Comparison of ENCODE assay signal across 16 cellular contexts in the genomic region with DNA sequence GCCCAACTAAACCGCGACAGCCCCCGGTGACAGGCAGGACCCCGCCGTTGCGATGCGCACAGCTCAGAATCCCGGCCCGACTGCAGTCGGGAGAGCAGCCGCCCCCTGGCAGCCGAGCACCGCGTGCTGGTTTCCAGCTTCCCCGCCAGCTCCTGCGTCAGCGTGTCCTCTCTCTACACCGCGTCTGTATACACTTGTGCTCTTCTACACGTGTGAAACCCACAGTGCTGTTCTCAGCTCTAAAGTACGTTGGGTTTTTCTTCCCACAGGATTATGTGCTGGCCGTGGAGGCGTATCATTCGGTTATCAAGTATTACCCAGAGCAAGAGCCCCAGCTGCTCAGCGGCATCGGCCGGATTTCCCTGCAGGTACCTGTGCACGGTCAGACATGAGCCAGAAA. TPM values are rescaled to one million over a fixed set of nuclear protein-coding genes. Genes with fewer than 3 reads are reported as not detected.
DNase-seq lines count a peak whose midpoint lies in the region; TF ChIP-seq lines count a peak whose summit lies in the region.
"Had no signal": no experiment of that assay in that cellular context is flagged by ENCODE, and none has a peak within 500 bp of the region (broad histone marks: within the 10 kb centered on the region; RNA-seq: fewer than 3 reads in every experiment).

No MANE protein-coding gene starts in this region.

- no peaks in the 10 kb centered on the region for H3K9me3 ChIP-seq in mesodermal cell (ENCODE audit: control insufficient read depth, low read length)
- H3K9me3 ChIP-seq in transverse colon = no peaks in the 10 kb centered on the region
- H3K9me3 ChIP-seq: BLaER1, upper lobe of left lung had no signal

- no peak for TF ChIP-seq POLR2A in transverse colon (IDR thresholded peaks at IDR 0.05)

- peak; percentile 14 for DNase-seq in activated naive CD4-positive, alpha-beta T cell treated with anti-CD3 and anti-CD28 coated beads, Interleukin-2, amount 10 ng/mL, durations not matched to agents 7 days and 5 days
- no peak for DNase-seq in activated naive CD4-positive, alpha-beta T cell treated with anti-CD3 and anti-CD28 coated beads for 36 hours
- no peak for DNase-seq in coronary artery (ENCODE audit: low spot score)
- peak; percentile 5 for DNase-seq in transverse colon
- no peak for DNase-seq in iPS-NIHi11 (ENCODE audit: low spot score)
- DNase-seq in NCI-H1694 (lab: John Stamatoyannopoulos, UW) = no peak
- no peak for DNase-seq in amygdala (lab: John Stamatoyannopoulos, UW)
- DNase-seq: activated T-cell treated with anti-CD3 and anti-CD28 coated beads, Interleukin-2, amount 50 U/mL, for 48 hours; NCI-H1417 treated with DMSO at 0.1 percent for 48 hours; NCI-H774; nucleus accumbens had no signal

- H3K36me3 Mint-ChIP-seq in activated naive CD4-positive, alpha-beta T cell treated with anti-CD3 and anti-CD28 coated beads, Interleukin-2, amount 10 ng/mL, durations not matched to agents 7 days and 5 days = peaks cover 13% of the 10 kb centered on the region
- H3K36me3 Mint-ChIP-seq in activated naive CD4-positive, alpha-beta T cell treated with anti-CD3 and anti-CD28 coated beads for 36 hours (ENCODE audit: low read depth) = peaks cover 16% of the 10 kb centered on the region

- H3K27me3 Mint-ChIP-seq in activated naive CD4-positive, alpha-beta T cell treated with anti-CD3 and anti-CD28 coated beads, Interleukin-2, amount 10 ng/mL, durations not matched to agents 7 days and 5 days = no peaks in the 10 kb centered on the region
- no peaks in the 10 kb centered on the region for H3K27me3 Mint-ChIP-seq in activated naive CD4-positive, alpha-beta T cell treated with anti-CD3 and anti-CD28 coated beads for 36 hours (ENCODE audit: low read depth)
- H3K27me3 Mint-ChIP-seq: activated naive CD8-positive, alpha-beta T cell; stimulated activated naive CD8-positive, alpha-beta T cell treated with anti-CD3 and anti-CD28 coated beads, Interleukin-15, Interleukin-2, amounts not matched to agents 100 ng/mL and 50 ng/mL, for 24 hours had no signal

- H3K4me1 Mint-ChIP-seq in activated naive CD4-positive, alpha-beta T cell treated with anti-CD3 and anti-CD28 coated beads, Interleukin-2, amount 10 ng/mL, durations not matched to agents 7 days and 5 days = peaks cover 11% of the 10 kb centered on the region
- H3K4me1 Mint-ChIP-seq in activated naive CD4-positive, alpha-beta T cell treated with anti-CD3 and anti-CD28 coated beads for 36 hours (ENCODE audit: low read depth) = peaks cover 13% of the 10 kb centered on the region

- TF ChIP-seq EP300 in transverse colon (IDR thresholded peaks at IDR 0.05; ENCODE audit: low read depth) = no peak

- peak overlapping the region; percentile 76 to 89 for H3K27ac ChIP-seq in coronary artery
- peak overlapping the region; percentile 68 for H3K27ac ChIP-seq in mesodermal cell (ENCODE audit: low read depth, low read length, severe bottlenecking)
- H3K27ac ChIP-seq in transverse colon = no peak overlapping the region
- H3K27ac ChIP-seq: BLaER1 had no signal

- H3K4me1 ChIP-seq in mesodermal cell (ENCODE audit: control insufficient read depth, insufficient read depth, low read length, poor library complexity, severe bottlenecking) (peaks cover 27% of the 10 kb centered on the region), transverse colon (peaks cover 0 to 4% (median 2%) of the 10 kb centered on the region in 4 donors)

- WGBS in mesodermal cell (ENCODE audit: insufficient coverage in 2 of 2), 2 experiments = 93 to 95% methylated on average over 20 to 24 of the region's 28 CpGs
- WGBS in transverse colon (ENCODE audit: low coverage in 1 of 2), 2 donors = 93 to 100% methylated on average over 4 to 28 of the region's 28 CpGs

- no peak overlapping the region for H3K27ac Mint-ChIP-seq in activated naive CD4-positive, alpha-beta T cell treated with anti-CD3 and anti-CD28 coated beads, Interleukin-2, amount 10 ng/mL, durations not matched to agents 7 days and 5 days
- no peak overlapping the region for H3K27ac Mint-ChIP-seq in activated naive CD4-positive, alpha-beta T cell treated with anti-CD3 and anti-CD28 coated beads for 36 hours
- H3K27ac Mint-ChIP-seq: activated naive CD8-positive, alpha-beta T cell; stimulated activated naive CD8-positive, alpha-beta T cell treated with anti-CD3 and anti-CD28 coated beads, Interleukin-15, Interleukin-2, amounts not matched to agents 100 ng/mL and 50 ng/mL, for 24 hours had no signal

- no peaks in the 10 kb centered on the region for H3K27me3 ChIP-seq in transverse colon
- H3K27me3 ChIP-seq: upper lobe of left lung had no signal

- no peak overlapping the region for H3K4me3 Mint-ChIP-seq in activated naive CD4-positive, alpha-beta T cell treated with anti-CD3 and anti-CD28 coated beads, Interleukin-2, amount 10 ng/mL, durations not matched to agents 7 days and 5 days
- H3K4me3 Mint-ChIP-seq in activated naive CD4-positive, alpha-beta T cell treated with anti-CD3 and anti-CD28 coated beads for 36 hours = no peak overlapping the region
- H3K4me3 Mint-ChIP-seq: activated naive CD8-positive, alpha-beta T cell; stimulated activated naive CD8-positive, alpha-beta T cell treated with anti-CD3 and anti-CD28 coated beads, Interleukin-15, Interleukin-2, amounts not matched to agents 100 ng/mL and 50 ng/mL, for 24 hours had no signal

- H3K9me3 Mint-ChIP-seq in activated naive CD4-positive, alpha-beta T cell treated with anti-CD3 and anti-CD28 coated beads, Interleukin-2, amount 10 ng/mL, durations not matched to agents 7 days and 5 days = no peaks in the 10 kb centered on the region
- no peaks in the 10 kb centered on the region for H3K9me3 Mint-ChIP-seq in activated naive CD4-positive, alpha-beta T cell treated with anti-CD3 and anti-CD28 coated beads for 36 hours
- H3K9me3 Mint-ChIP-seq: stimulated activated naive CD8-positive, alpha-beta T cell treated with anti-CD3 and anti-CD28 coated beads, Interleukin-15, Interleukin-2, amounts not matched to agents 100 ng/mL and 50 ng/mL, for 24 hours had no signal

- intact Hi-C loops in activated naive CD4-positive, alpha-beta T cell treated with anti-CD3 and anti-CD28 coated beads for 36 hours (cut with micrococcal nuclease) = loop anchor here (10.0 kb wide), 1 partner anchor 291 kb away; no protein-coding TSS in a partner anchor
- intact Hi-C loops in transverse colon (cut with DNase I; ENCODE audit: low total_unique reads) = no loop called here

- CTCF ChIA-PET in activated naive CD4-positive, alpha-beta T cell treated with anti-CD3 and anti-CD28 coated beads, Interleukin-2, amount 10 ng/mL, durations not matched to agents 7 days and 5 days (lab: Charles Lee) = no interaction called here
- CTCF ChIA-PET in activated naive CD4-positive, alpha-beta T cell treated with anti-CD3 and anti-CD28 coated beads for 36 hours (lab: Charles Lee) = no interaction called here

- in situ Hi-C loops in transverse colon (cut with MboI; ENCODE audit: low pct_ligation_motif_present in 1 of 4, low pct_unique_long_range_greater_than_20kb in 1 of 4, low sequenced_read_pairs in 3 of 4) = no loop called here

- no peak for TF ChIP-seq CTCF in coronary artery (IDR thresholded peaks at IDR 0.05)
- TF ChIP-seq CTCF in transverse colon (IDR thresholded peaks at IDR 0.05) = no peak

- H3K36me3 ChIP-seq in mesodermal cell (ENCODE audit: control insufficient read depth, insufficient read depth, low read length) (peaks cover 31% of the 10 kb centered on the region), transverse colon (no peaks in the 10 kb centered on the region)

- H3K4me3 ChIP-seq in coronary artery = no peak overlapping the region
- H3K4me3 ChIP-seq in mesodermal cell (ENCODE audit: extremely low read depth, insufficient read depth, low read length, poor library complexity, severe bottlenecking) = no peak overlapping the region
- no peak overlapping the region for H3K4me3 ChIP-seq in transverse colon
- H3K4me3 ChIP-seq: BLaER1, upper lobe of left lung had no signal

RNA-seq across cellular contexts. Expression of gene ADI1, which starts 54.0 kb away (rescaled TPM):
- total RNA-seq in activated naive CD4-positive, alpha-beta T cell treated with anti-CD3 and anti-CD28 coated beads for 36 hours = 10 to 100 TPM; 45.6 to 49.8 TPM
- 24.6 TPM for polyA plus RNA-seq in mesodermal cell (2013, experiment 1 of 2)
- 24.1 TPM for polyA plus RNA-seq in mesodermal cell (2013, experiment 2 of 2)
- 100 to 1,000 TPM in 1 of 4 donors, 10 to 100 TPM in 3; 44.1 to 110 (median 78.1) TPM for total RNA-seq in transverse colon

Comparison
In these comparisons a context has a peak if more than half of its experiments do, and no peak if none do; other contexts are left out.
1. DNase-seq: peak in activated naive CD4-positive, alpha-beta T cell treated with anti-CD3 and anti-CD28 coated beads, Interleukin-2, amount 10 ng/mL, durations not matched to agents 7 days and 5 days (single experiment) and transverse colon (single experiment); none in activated naive CD4-positive, alpha-beta T cell treated with anti-CD3 and anti-CD28 coated beads for 36 hours (single experiment), coronary artery (single experiment), iPS-NIHi11 (single experiment), NCI-H1694 (single experiment) and amygdala (0 of 56).
2. H3K27ac ChIP-seq: peak in coronary artery (2 of 2) and mesodermal cell (single experiment); none in transverse colon (0 of 4).